13 cellular contexts compared by ENCODE assay signal in genomic region chr10:60441515-60441914, GRCh38. TPM values are rescaled to one million over a fixed set of nuclear protein-coding genes. Genes with fewer than 3 reads are reported as not detected.
A peak's percentile ranks its signal among the peaks of the same experiment; 100 is the strongest.
DNase-seq lines count a peak whose midpoint lies in the region; ATAC-seq, FAIRE-seq and TF ChIP-seq lines count a peak whose summit lies in the region.
"Had no signal": no experiment of that assay in that cellular context is flagged by ENCODE, and none has a peak within 500 bp of the region (broad histone marks: within the 10 kb centered on the region; RNA-seq: fewer than 3 reads in every experiment).

No MANE protein-coding gene starts in this region.

- POLR2A ChIA-PET in WTC11 (lab: Charles Lee): no interaction called here

- H3K27ac Mint-ChIP-seq in osteocyte (ENCODE audit: unreplicated experiment) (no peak overlapping the region), WTC11 (no peak overlapping the region)
- H3K27ac Mint-ChIP-seq: CD4-positive, CD25-positive, alpha-beta regulatory T cell; naive thymus-derived CD4-positive, alpha-beta T cell; T-cell had no signal

- no peak for ATAC-seq in HG03378 (IDR thresholded peaks at IDR 0.05; ENCODE audit: unreplicated experiment)
- no peak for ATAC-seq in WTC11
- ATAC-seq: gastrocnemius medialis; naive thymus-derived CD4-positive, alpha-beta T cell; T-cell had no signal

- TF ChIP-seq CTCF in bronchial epithelial cell (IDR thresholded peaks at IDR 0.05; ENCODE audit: insufficient read depth, low read length, severe bottlenecking) (no peak), osteocyte (IDR thresholded peaks at IDR 0.05) (peak; percentile 55), WTC11 (IDR thresholded peaks at IDR 0.05) (no peak)

- FAIRE-seq in bronchial epithelial cell (lab: Jason Lieb, UNC): no peak

- H3K36me3 Mint-ChIP-seq in osteocyte (ENCODE audit: unreplicated experiment) (no peaks in the 10 kb centered on the region), WTC11 (no peaks in the 10 kb centered on the region)
- H3K36me3 Mint-ChIP-seq: CD4-positive, CD25-positive, alpha-beta regulatory T cell had no signal

- H3K36me3 ChIP-seq in bronchial epithelial cell (ENCODE audit: control insufficient read depth, insufficient read depth, low read length): no peaks in the 10 kb centered on the region
- H3K36me3 ChIP-seq: gastrocnemius medialis had no signal

- DNase-seq in NCI-H526 (lab: John Stamatoyannopoulos, UW) (peak; percentile 1 to 6), NCI-H526 treated with DMSO at 0.1 percent for 48 hours (lab: John Stamatoyannopoulos, UW) (no peak), NAMALWA (ENCODE audit: low spot score) (peak; percentile 48), bronchial epithelial cell (ENCODE audit: low read depth) (peak; percentile 40), osteocyte (ENCODE audit: extremely low spot score, unreplicated experiment) (no peak), WTC11 (ENCODE audit: low spot score) (no peak), inferior parietal cortex (ENCODE audit: extremely low spot score) (no peak)
- DNase-seq: activated effector memory CD4-positive, alpha-beta T cell treated with Interleukin-2 at 50 U/mL for 16 hours; gastrocnemius medialis; naive thymus-derived CD4-positive, alpha-beta T cell; T-cell had no signal

- H3K4me1 Mint-ChIP-seq in osteocyte (ENCODE audit: unreplicated experiment) (peaks cover 37% of the 10 kb centered on the region), WTC11 (peaks cover 17% of the 10 kb centered on the region)
- H3K4me1 Mint-ChIP-seq: CD4-positive, CD25-positive, alpha-beta regulatory T cell had no signal

- CTCF ChIA-PET in WTC11 (lab: Charles Lee): interaction anchor here (0.6 to 1.0 kb wide), 3 partner anchors 163 to 233 kb away, joined by 3 read pairs; no protein-coding TSS in a partner anchor

- no peaks in the 10 kb centered on the region for H3K27me3 ChIP-seq in bronchial epithelial cell (ENCODE audit: control insufficient read depth, insufficient read depth, low read length)
- H3K27me3 ChIP-seq: gastrocnemius medialis had no signal

- H3K9me3 Mint-ChIP-seq in osteocyte (ENCODE audit: unreplicated experiment): no peaks in the 10 kb centered on the region
- no peaks in the 10 kb centered on the region for H3K9me3 Mint-ChIP-seq in WTC11
- H3K9me3 Mint-ChIP-seq: CD4-positive, CD25-positive, alpha-beta regulatory T cell; naive thymus-derived CD4-positive, alpha-beta T cell; T-cell had no signal

- no peak overlapping the region for H3K4me3 ChIP-seq in bronchial epithelial cell (ENCODE audit: low read depth, low read length)
- H3K4me3 ChIP-seq: gastrocnemius medialis had no signal

- H3K27me3 Mint-ChIP-seq in osteocyte (ENCODE audit: unreplicated experiment) (no peaks in the 10 kb centered on the region), WTC11 (ENCODE audit: low read depth) (no peaks in the 10 kb centered on the region)
- H3K27me3 Mint-ChIP-seq: CD4-positive, CD25-positive, alpha-beta regulatory T cell; naive thymus-derived CD4-positive, alpha-beta T cell; T-cell had no signal

- no peak overlapping the region for H3K4me3 Mint-ChIP-seq in osteocyte (ENCODE audit: unreplicated experiment)
- H3K4me3 Mint-ChIP-seq in WTC11: no peak overlapping the region
- H3K4me3 Mint-ChIP-seq: CD4-positive, CD25-positive, alpha-beta regulatory T cell; naive thymus-derived CD4-positive, alpha-beta T cell; T-cell had no signal

TF ChIP-seq in WTC11, 78 proteins besides CTCF, POLR2A, EP300 and RAD21 (continues in another document):
- TF ChIP-seq, protein P1, sequence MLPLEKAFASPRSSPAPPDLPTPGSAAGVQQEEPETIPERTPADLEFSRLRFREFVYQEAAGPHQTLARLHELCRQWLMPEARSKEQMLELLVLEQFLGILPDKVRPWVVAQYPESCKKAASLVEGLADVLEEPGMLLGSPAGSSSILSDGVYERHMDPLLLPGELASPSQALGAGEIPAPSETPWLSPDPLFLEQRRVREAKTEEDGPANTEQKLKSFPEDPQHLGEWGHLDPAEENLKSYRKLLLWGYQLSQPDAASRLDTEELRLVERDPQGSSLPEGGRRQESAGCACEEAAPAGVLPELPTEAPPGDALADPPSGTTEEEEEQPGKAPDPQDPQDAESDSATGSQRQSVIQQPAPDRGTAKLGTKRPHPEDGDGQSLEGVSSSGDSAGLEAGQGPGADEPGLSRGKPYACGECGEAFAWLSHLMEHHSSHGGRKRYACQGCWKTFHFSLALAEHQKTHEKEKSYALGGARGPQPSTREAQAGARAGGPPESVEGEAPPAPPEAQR (CRISPR knock-in tag; IDR thresholded peaks at IDR 0.05): no peak
- no peak for TF ChIP-seq AR (CRISPR knock-in tag; IDR thresholded peaks at IDR 0.05)
- TF ChIP-seq, protein P2, sequence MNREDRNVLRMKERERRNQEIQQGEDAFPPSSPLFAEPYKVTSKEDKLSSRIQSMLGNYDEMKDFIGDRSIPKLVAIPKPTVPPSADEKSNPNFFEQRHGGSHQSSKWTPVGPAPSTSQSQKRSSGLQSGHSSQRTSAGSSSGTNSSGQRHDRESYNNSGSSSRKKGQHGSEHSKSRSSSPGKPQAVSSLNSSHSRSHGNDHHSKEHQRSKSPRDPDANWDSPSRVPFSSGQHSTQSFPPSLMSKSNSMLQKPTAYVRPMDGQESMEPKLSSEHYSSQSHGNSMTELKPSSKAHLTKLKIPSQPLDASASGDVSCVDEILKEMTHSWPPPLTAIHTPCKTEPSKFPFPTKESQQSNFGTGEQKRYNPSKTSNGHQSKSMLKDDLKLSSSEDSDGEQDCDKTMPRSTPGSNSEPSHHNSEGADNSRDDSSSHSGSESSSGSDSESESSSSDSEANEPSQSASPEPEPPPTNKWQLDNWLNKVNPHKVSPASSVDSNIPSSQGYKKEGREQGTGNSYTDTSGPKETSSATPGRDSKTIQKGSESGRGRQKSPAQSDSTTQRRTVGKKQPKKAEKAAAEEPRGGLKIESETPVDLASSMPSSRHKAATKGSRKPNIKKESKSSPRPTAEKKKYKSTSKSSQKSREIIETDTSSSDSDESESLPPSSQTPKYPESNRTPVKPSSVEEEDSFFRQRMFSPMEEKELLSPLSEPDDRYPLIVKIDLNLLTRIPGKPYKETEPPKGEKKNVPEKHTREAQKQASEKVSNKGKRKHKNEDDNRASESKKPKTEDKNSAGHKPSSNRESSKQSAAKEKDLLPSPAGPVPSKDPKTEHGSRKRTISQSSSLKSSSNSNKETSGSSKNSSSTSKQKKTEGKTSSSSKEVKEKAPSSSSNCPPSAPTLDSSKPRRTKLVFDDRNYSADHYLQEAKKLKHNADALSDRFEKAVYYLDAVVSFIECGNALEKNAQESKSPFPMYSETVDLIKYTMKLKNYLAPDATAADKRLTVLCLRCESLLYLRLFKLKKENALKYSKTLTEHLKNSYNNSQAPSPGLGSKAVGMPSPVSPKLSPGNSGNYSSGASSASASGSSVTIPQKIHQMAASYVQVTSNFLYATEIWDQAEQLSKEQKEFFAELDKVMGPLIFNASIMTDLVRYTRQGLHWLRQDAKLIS (CRISPR knock-in tag; IDR thresholded peaks at IDR 0.05; ENCODE audit: borderline replicate concordance): no peak
- no peak for TF ChIP-seq ZBTB21 (CRISPR knock-in tag; IDR thresholded peaks at IDR 0.05; ENCODE audit: borderline replicate concordance)
- no peak for TF ChIP-seq ZNF232 (CRISPR knock-in tag; IDR thresholded peaks at IDR 0.05)
- TF ChIP-seq E2F5 (CRISPR knock-in tag; IDR thresholded peaks at IDR 0.05): no peak
- TF ChIP-seq NFE2L1 (CRISPR knock-in tag; IDR thresholded peaks at IDR 0.05): no peak
- TF ChIP-seq NR1H2 (CRISPR knock-in tag; IDR thresholded peaks at IDR 0.05): no peak
- TF ChIP-seq SMAD4 (CRISPR knock-in tag; IDR thresholded peaks at IDR 0.05): no peak
- no peak for TF ChIP-seq NFYB (CRISPR knock-in tag; conservative IDR thresholded peaks at IDR 0.05; ENCODE audit: low read depth)
- TF ChIP-seq, protein P3, sequence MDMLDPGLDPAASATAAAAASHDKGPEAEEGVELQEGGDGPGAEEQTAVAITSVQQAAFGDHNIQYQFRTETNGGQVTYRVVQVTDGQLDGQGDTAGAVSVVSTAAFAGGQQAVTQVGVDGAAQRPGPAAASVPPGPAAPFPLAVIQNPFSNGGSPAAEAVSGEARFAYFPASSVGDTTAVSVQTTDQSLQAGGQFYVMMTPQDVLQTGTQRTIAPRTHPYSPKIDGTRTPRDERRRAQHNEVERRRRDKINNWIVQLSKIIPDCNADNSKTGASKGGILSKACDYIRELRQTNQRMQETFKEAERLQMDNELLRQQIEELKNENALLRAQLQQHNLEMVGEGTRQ (CRISPR knock-in tag; IDR thresholded peaks at IDR 0.05): no peak

RNA-seq across cellular contexts. Expression of gene ANK3, which starts 51.8 kb away (rescaled TPM):
- 7.4 and 7.9 TPM in 2 replicates for total RNA-seq in bronchial epithelial cell
- 21.2 and 22.0 TPM in 2 replicates for total RNA-seq in osteocyte
- 69.0 to 69.6 TPM (median 69.3 TPM) in 3 replicates for total RNA-seq in WTC11 (2021)

Comparison
In these comparisons a context has a peak if more than half of its experiments do, and no peak if none do; other contexts are left out.
1. DNase-seq: peak in NCI-H526 (2 of 2), NAMALWA (single experiment) and bronchial epithelial cell (single experiment); none in NCI-H526 treated with DMSO at 0.1 percent for 48 hours (single experiment), osteocyte (single experiment), WTC11 (single experiment) and inferior parietal cortex (single experiment).